Comparison of ENCODE assay signal across 11 cellular contexts in genomic region chr16:30376508-30376907, GRCh38. TPM values are rescaled to one million over a fixed set of nuclear protein-coding genes. Genes with fewer than 3 reads are reported as not detected.
A peak's percentile ranks its signal among the peaks of the same experiment; 100 is the strongest.
DNase-seq lines count a peak whose midpoint lies in the region; ATAC-seq and TF ChIP-seq lines count a peak whose summit lies in the region.
"Had no signal": no experiment of that assay in that cellular context is flagged by ENCODE, and none has a peak within 500 bp of the region (broad histone marks: within the 10 kb centered on the region; RNA-seq: fewer than 3 reads in every experiment).

No MANE protein-coding gene starts in this region.

- no peak for ATAC-seq in CD4-positive, alpha-beta T cell (ENCODE audit: poor library complexity)
- ATAC-seq in effector memory CD8-positive, alpha-beta T cell (replicated peaks), result no peak
- ATAC-seq in gastrocnemius medialis, result no peak
- ATAC-seq in GM19351 (IDR thresholded peaks at IDR 0.05; ENCODE audit: unreplicated experiment), result no peak
- no peak for ATAC-seq in HG03354 (IDR thresholded peaks at IDR 0.05; ENCODE audit: poor library complexity, severe bottlenecking, unreplicated experiment)

- H3K4me1 ChIP-seq in NT2/D1 (ENCODE audit: insufficient read depth, insufficient read length) (peaks cover 17% of the 10 kb centered on the region), gastrocnemius medialis (peaks cover 28 to 64% of the 10 kb centered on the region in 2 donors)

- no peak overlapping the region for H3K4me3 Mint-ChIP-seq in CD4-positive, alpha-beta T cell
- H3K4me3 Mint-ChIP-seq in effector memory CD8-positive, alpha-beta T cell, result peak overlapping the region in 1 of 2 donors; percentile 100

- POLR2A ChIA-PET in CD4-positive, alpha-beta T cell (lab: Charles Lee), result interaction anchor here (1.6 to 2.6 kb wide), 3 partner anchors 21 to 766 kb away, joined by 3 to 20 read pairs (median 17); partner anchors contain the start of gene CD2BP2

- TF ChIP-seq CTCF in CD4-positive, alpha-beta T cell (IDR thresholded peaks at IDR 0.05), result no peak
- TF ChIP-seq CTCF in gastrocnemius medialis (IDR thresholded peaks at IDR 0.05 in 4 of 5, conservative IDR thresholded peaks at IDR 0.05 in 1 of 5), result no peak

- DNase-seq in CD4-positive, alpha-beta T cell, result no peak
- DNase-seq in NT2/D1 (ENCODE audit: low read depth, low spot score) (no peak), gastrocnemius medialis (no peak), NCI-H2029 (lab: John Stamatoyannopoulos, UW) (no peak), HPDE6-E6E7 (ENCODE audit: extremely low spot score) (no peak)
- no peak for DNase-seq in effector memory CD8-positive, alpha-beta T cell
- DNase-seq: DMS79, NCI-H1092 had no signal

- H3K9ac ChIP-seq in NT2/D1 (ENCODE audit: insufficient read length, low read depth), result peak overlapping the region; percentile 3

- intact Hi-C loops in CD4-positive, alpha-beta T cell (cut with DNase I, micrococcal nuclease), result loop anchor here in 1 of 2 experiments (10.0 kb wide), 1 partner anchor 548 kb away; the partner anchor contains the start of gene FBXL19
- intact Hi-C loops in gastrocnemius medialis (cut with DNase I; ENCODE audit: low total_unique reads), result loop anchor here (10.0 kb wide), 1 partner anchor 282 kb away; the partner anchor contains the start of genes TBX6 and YPEL3

- peak overlapping the region; percentile 100 for H3K27ac Mint-ChIP-seq in CD4-positive, alpha-beta T cell
- peak overlapping the region; percentile 100 for H3K27ac Mint-ChIP-seq in effector memory CD8-positive, alpha-beta T cell

- TF ChIP-seq POLR2A in gastrocnemius medialis (IDR thresholded peaks at IDR 0.05), result no peak

- H3K4me1 Mint-ChIP-seq in CD4-positive, alpha-beta T cell (ENCODE audit: low read depth), result peaks cover 51% of the 10 kb centered on the region
- peaks cover 44 to 50% of the 10 kb centered on the region in 2 donors for H3K4me1 Mint-ChIP-seq in effector memory CD8-positive, alpha-beta T cell (ENCODE audit: low read depth in 2 of 2)

- H3K36me3 Mint-ChIP-seq in CD4-positive, alpha-beta T cell (ENCODE audit: low read depth), result peaks cover 35% of the 10 kb centered on the region
- H3K36me3 Mint-ChIP-seq in effector memory CD8-positive, alpha-beta T cell (ENCODE audit: insufficient read depth), result peaks cover 24% of the 10 kb centered on the region

- H3K27ac ChIP-seq in CD4-positive, alpha-beta T cell (ENCODE audit: low read depth, low read length), result peak overlapping the region; percentile 100
- H3K27ac ChIP-seq in gastrocnemius medialis, result peak overlapping the region; percentile 95 to 100 (median 98)

- H3K9me3 Mint-ChIP-seq in CD4-positive, alpha-beta T cell, result no peaks in the 10 kb centered on the region
- H3K9me3 Mint-ChIP-seq in effector memory CD8-positive, alpha-beta T cell, result no peaks in the 10 kb centered on the region

- H3K9me3 ChIP-seq in CD4-positive, alpha-beta T cell (ENCODE audit: control insufficient read depth, low read length), result no peaks in the 10 kb centered on the region
- H3K9me3 ChIP-seq in NT2/D1 (ENCODE audit: insufficient read depth, low read length) (no peaks in the 10 kb centered on the region), gastrocnemius medialis (no peaks in the 10 kb centered on the region)

- H3K4me3 ChIP-seq in NT2/D1 (ENCODE audit: insufficient read length, low read depth), result no peak overlapping the region
- H3K4me3 ChIP-seq in gastrocnemius medialis, result peak overlapping the region in 2 of 4 donors; percentile 4 to 74

- no peaks in the 10 kb centered on the region for H3K27me3 Mint-ChIP-seq in CD4-positive, alpha-beta T cell
- H3K27me3 Mint-ChIP-seq in effector memory CD8-positive, alpha-beta T cell, result no peaks in the 10 kb centered on the region

- no peaks in the 10 kb centered on the region for H3K27me3 ChIP-seq in CD4-positive, alpha-beta T cell (ENCODE audit: control insufficient read depth, insufficient read depth, low read length)
- H3K27me3 ChIP-seq in NT2/D1 (ENCODE audit: insufficient read depth, insufficient read length) (no peaks in the 10 kb centered on the region), gastrocnemius medialis (no peaks in the 10 kb centered on the region)

- in situ Hi-C loops in gastrocnemius medialis (cut with MboI; ENCODE audit: low sequenced_read_pairs in 4 of 4), result no loop called here

- peaks cover 12% of the 10 kb centered on the region for H3K36me3 ChIP-seq in NT2/D1 (ENCODE audit: insufficient read depth, insufficient read length, low read length)
- no peaks in the 10 kb centered on the region for H3K36me3 ChIP-seq in gastrocnemius medialis

- CTCF ChIA-PET in CD4-positive, alpha-beta T cell (lab: Charles Lee), result interaction anchor here (3.7 kb wide), 1 partner anchor 33 kb away, joined by 14 read pairs; no protein-coding TSS in a partner anchor

RNA-seq across cellular contexts. Expression of gene MYL11, which starts 1.9 kb away (rescaled TPM):
- 1 to 10 TPM in 1 of 2 experiments, under 1 TPM in 1; 0.95 to 2.4 TPM for total RNA-seq in CD4-positive, alpha-beta T cell
- 1,000 to 10,000 TPM; 1,053 to 4,879 (median 1,942) TPM for total RNA-seq in gastrocnemius medialis
- total RNA-seq: osteoblast had no signal

RNA-seq across cellular contexts. Expression of gene SEPTIN1, which starts 5.9 kb away (rescaled TPM):
- total RNA-seq in CD4-positive, alpha-beta T cell, result 100 to 1,000 TPM; 161 to 163 TPM
- total RNA-seq in gastrocnemius medialis, result under 1 TPM in 1 of 4 donors, not detected in 3; 0.65 TPM
- total RNA-seq: osteoblast had no signal

RNA-seq across cellular contexts. Expression of gene TBC1D10B, which starts 6.2 kb away (rescaled TPM):
- 10 to 100 TPM; 12.7 to 14.7 TPM for total RNA-seq in CD4-positive, alpha-beta T cell
- 10 to 100 TPM; 35.3 to 52.6 (median 43.6) TPM for total RNA-seq in gastrocnemius medialis

RNA-seq across cellular contexts. Expression of gene ZNF48, which starts 18.7 kb away (rescaled TPM):
- total RNA-seq in CD4-positive, alpha-beta T cell, result 1 to 10 TPM; 3.4 to 3.5 TPM
- total RNA-seq in gastrocnemius medialis, result 10 to 100 TPM in 2 of 4 donors, 1 to 10 TPM in 2; 4.4 to 12.7 (median 8.7) TPM

RNA-seq across cellular contexts. Expression of gene CD2BP2, which starts 21.4 kb away (rescaled TPM):
- 10 to 100 TPM; 39.1 to 41.7 TPM for total RNA-seq in CD4-positive, alpha-beta T cell
- total RNA-seq in gastrocnemius medialis, result 10 to 100 TPM; 33.4 to 53.8 (median 40.9) TPM

Comparison
In these comparisons a context has a peak if more than half of its experiments do, and no peak if none do; other contexts are left out.
1. RNA of gene MYL11, which starts 1.9 kb away (total RNA-seq): 1,053 to 4,879 TPM in gastrocnemius medialis; 0.95 to 2.4 TPM in CD4-positive, alpha-beta T cell; every median in the first group is over 100 times any median in the second.
2. RNA of gene SEPTIN1, which starts 5.9 kb away (total RNA-seq): 161 to 163 TPM in CD4-positive, alpha-beta T cell; 0.65 TPM in gastrocnemius medialis; every median in the first group is over 10 times any median in the second.